Comparison of ENCODE assay signal across 19 cellular contexts in genomic region chr10:3364768-3365480, GRCh38.
DNase-seq lines count a peak whose midpoint lies in the region; ATAC-seq and TF ChIP-seq lines count a peak whose summit lies in the region.
"Had no signal": no experiment of that assay in that cellular context is flagged by ENCODE, and none has a peak within 500 bp of the region (broad histone marks: within the 10 kb centered on the region; RNA-seq: fewer than 3 reads in every experiment).

No MANE protein-coding gene starts in this region.

- TF ChIP-seq CTCF in Caco-2 (IDR thresholded peaks at IDR 0.05; ENCODE audit: insufficient read depth in 1 of 2, low read depth in 1 of 2, low read length in 1 of 2, severe bottlenecking in 1 of 2, unreplicated experiment in 1 of 2): no peak
- TF ChIP-seq CTCF in Panc1 (IDR thresholded peaks at IDR 0.05): no peak
- no peak for TF ChIP-seq CTCF in nephron progenitor cell (IDR thresholded peaks at IDR 0.05)
- TF ChIP-seq CTCF in upper lobe of right lung (IDR thresholded peaks at IDR 0.05): no peak
- TF ChIP-seq CTCF in endothelial cell (IDR thresholded peaks at IDR 0.05; ENCODE audit: unreplicated experiment): no peak

- H3K27me3 ChIP-seq in Caco-2 (replicated peaks; ENCODE audit: control insufficient read depth, insufficient read depth, low read length): no peaks in the 10 kb centered on the region
- H3K27me3 ChIP-seq in Panc1 (ENCODE audit: control insufficient read depth, insufficient read depth, low read length): no peaks in the 10 kb centered on the region
- H3K27me3 ChIP-seq in upper lobe of right lung: no peaks in the 10 kb centered on the region
- H3K27me3 ChIP-seq: gastroesophageal sphincter had no signal

- H3K36me3 Mint-ChIP-seq in Caco-2 (ENCODE audit: insufficient read depth, unreplicated experiment): no peaks in the 10 kb centered on the region
- H3K36me3 Mint-ChIP-seq in nephron progenitor cell (ENCODE audit: low read depth): peaks cover 6% of the 10 kb centered on the region
- peaks cover 8% of the 10 kb centered on the region for H3K36me3 Mint-ChIP-seq in endothelial cell (ENCODE audit: low read depth, unreplicated experiment)
- H3K36me3 Mint-ChIP-seq: CD4-positive, CD25-positive, alpha-beta regulatory T cell had no signal

- H3K4me3 Mint-ChIP-seq in Caco-2 (ENCODE audit: unreplicated experiment) (peak overlapping the region; percentile 69), nephron progenitor cell (no peak overlapping the region), endothelial cell (ENCODE audit: unreplicated experiment) (no peak overlapping the region)
- H3K4me3 Mint-ChIP-seq: CD4-positive, CD25-positive, alpha-beta regulatory T cell; natural killer cell treated with Interleukin-12 subunit alpha and Interleukin-12 subunit beta and Interleukin-15 and Interleukin-18, amount 100 ng/mL, for 72 hours had no signal

- in situ Hi-C loops in Panc1 (cut with HindIII; ENCODE audit: low pct_unique_long_range_greater_than_20kb, low sequenced_read_pairs): no loop called here

- peak overlapping the region; percentile 76 for H3K27ac Mint-ChIP-seq in Caco-2 (ENCODE audit: unreplicated experiment)
- H3K27ac Mint-ChIP-seq in nephron progenitor cell: peak overlapping the region; percentile 32
- H3K27ac Mint-ChIP-seq in endothelial cell (ENCODE audit: unreplicated experiment): no peak overlapping the region
- H3K27ac Mint-ChIP-seq: CD4-positive, CD25-positive, alpha-beta regulatory T cell; natural killer cell treated with Interleukin-12 subunit alpha and Interleukin-12 subunit beta and Interleukin-15 and Interleukin-18, amount 100 ng/mL, for 72 hours had no signal

- H3K27ac ChIP-seq in Panc1 (ENCODE audit: low read length) (peak overlapping the region; percentile 72), upper lobe of right lung (no peak overlapping the region)
- H3K27ac ChIP-seq: gastroesophageal sphincter, prostate gland had no signal

- H3K27me3 Mint-ChIP-seq in Caco-2 (ENCODE audit: insufficient read depth, unreplicated experiment) (no peaks in the 10 kb centered on the region), nephron progenitor cell (ENCODE audit: low read depth, poor library complexity) (no peaks in the 10 kb centered on the region), endothelial cell (ENCODE audit: unreplicated experiment) (no peaks in the 10 kb centered on the region)
- H3K27me3 Mint-ChIP-seq: CD4-positive, CD25-positive, alpha-beta regulatory T cell had no signal

- no TSS peak for BruUV-seq in Caco-2 (replicated peaks; lab: Mats Ljungman, UMichigan)
- no TSS peak for BruUV-seq in Panc1 (replicated peaks; lab: Mats Ljungman, UMichigan)

- peak; percentile 89 for ATAC-seq in Panc1
- ATAC-seq in upper lobe of right lung: no peak
- no peak for ATAC-seq in GM19467 (IDR thresholded peaks at IDR 0.05; ENCODE audit: unreplicated experiment)
- ATAC-seq: gastroesophageal sphincter; natural killer cell treated with Interleukin-12 subunit alpha and Interleukin-12 subunit beta and Interleukin-15 and Interleukin-18, amount 100 ng/mL, for 72 hours had no signal

- intact Hi-C loops in Caco-2 (cut with micrococcal nuclease; ENCODE audit: unreplicated experiment): no loop called here
- intact Hi-C loops in Panc1 (cut with micrococcal nuclease; ENCODE audit: unreplicated experiment): no loop called here
- intact Hi-C loops in upper lobe of right lung (cut with DNase I): no loop called here

- H3K36me3 ChIP-seq in Caco-2 (ENCODE audit: control insufficient read depth, insufficient read depth, low read length) (no peaks in the 10 kb centered on the region), Panc1 (ENCODE audit: control insufficient read depth, insufficient read depth, low read length) (no peaks in the 10 kb centered on the region), upper lobe of right lung (no peaks in the 10 kb centered on the region)
- H3K36me3 ChIP-seq: gastroesophageal sphincter, prostate gland had no signal

- H3K4me1 ChIP-seq in Caco-2 (peaks cover 19% of the 10 kb centered on the region), Panc1 (ENCODE audit: control insufficient read depth, insufficient read depth, low read length) (peaks cover 7% of the 10 kb centered on the region), upper lobe of right lung (no peaks in the 10 kb centered on the region)
- H3K4me1 ChIP-seq: gastroesophageal sphincter, prostate gland had no signal

- CTCF ChIA-PET in Caco-2 (lab: Charles Lee) (interaction anchor here (0.6 kb wide), 1 partner anchor 192 kb away, joined by 3 read pairs; the partner anchor contains the start of gene PITRM1), Panc1 (lab: Charles Lee) (interaction anchor here (0.6 kb wide), 1 partner anchor 19 kb away, joined by 10 read pairs; no protein-coding TSS in a partner anchor)

- POLR2A ChIA-PET in Caco-2 (lab: Charles Lee) (no interaction called here), Panc1 (lab: Charles Lee) (interaction anchor here (0.6 kb wide), 1 partner anchor 33 kb away, joined by 7 read pairs; no protein-coding TSS in a partner anchor)

- H3K9me3 Mint-ChIP-seq in Caco-2 (ENCODE audit: unreplicated experiment) (peaks cover 18% of the 10 kb centered on the region), nephron progenitor cell (peaks cover 34% of the 10 kb centered on the region), endothelial cell (ENCODE audit: unreplicated experiment) (peaks cover 7% of the 10 kb centered on the region)

- H3K4me1 Mint-ChIP-seq in Caco-2 (ENCODE audit: low read depth, unreplicated experiment): peaks cover 7% of the 10 kb centered on the region
- H3K4me1 Mint-ChIP-seq in nephron progenitor cell: peaks cover 16% of the 10 kb centered on the region
- peaks cover 2% of the 10 kb centered on the region for H3K4me1 Mint-ChIP-seq in endothelial cell (ENCODE audit: unreplicated experiment)
- H3K4me1 Mint-ChIP-seq: CD4-positive, CD25-positive, alpha-beta regulatory T cell had no signal

- H3K4me3 ChIP-seq in Caco-2 (ENCODE audit: low read depth, low read length): peak overlapping the region; percentile 20
- H3K4me3 ChIP-seq in Panc1 (ENCODE audit: low read depth in 2 of 2, low read length in 2 of 2): peak overlapping the region; percentile 26 to 57
- no peak overlapping the region for H3K4me3 ChIP-seq in upper lobe of right lung
- H3K4me3 ChIP-seq: gastroesophageal sphincter, prostate gland had no signal

- DNase-seq in Caco-2: peak; percentile 59 to 64
- peak; percentile 85 for DNase-seq in NCI-H146 (lab: John Stamatoyannopoulos, UW)
- peak; percentile 48 for DNase-seq in Panc1 (ENCODE audit: low read depth, low spot score)
- DNase-seq in nephron progenitor cell: no peak
- DNase-seq in upper lobe of right lung: no peak
- DNase-seq in NCI-H446 treated with DMSO at 0.1 percent for 48 hours (lab: John Stamatoyannopoulos, UW): no peak
- no peak for DNase-seq in endothelial cell (ENCODE audit: low spot score)
- DNase-seq: activated CD4-positive, alpha-beta T cell treated with anti-CD3 and anti-CD28 coated beads, Interleukin-2, amount 50 U/mL, for 48 hours; activated gamma-delta T cell treated with Interleukin-2 at 50 U/mL for 16 hours; amygdala; CD4-positive, CD25-positive, alpha-beta regulatory T cell; central memory CD4-positive, alpha-beta T cell; mesendoderm; OCI-M1; stimulated activated CD4-positive, alpha-beta T cell treated with anti-CD3 and anti-CD28 coated beads, Interleukin-4, amount 100 ng/mL, for 4 hours had no signal

- peaks cover 23% of the 10 kb centered on the region for H3K9me3 ChIP-seq in Caco-2
- H3K9me3 ChIP-seq in Panc1 (ENCODE audit: control insufficient read depth, insufficient read depth, low read depth, low read length): peaks cover 5% of the 10 kb centered on the region; the same call in 1 of the 2 replicates
- no peaks in the 10 kb centered on the region for H3K9me3 ChIP-seq in upper lobe of right lung
- H3K9me3 ChIP-seq: prostate gland had no signal

Comparison
In these comparisons a context has a peak if more than half of its experiments do, and no peak if none do; other contexts are left out.
1. DNase-seq: peak in Caco-2 (2 of 2), NCI-H146 (single experiment) and Panc1 (single experiment); none in nephron progenitor cell (single experiment), upper lobe of right lung (single experiment), NCI-H446 treated with DMSO at 0.1 percent for 48 hours (single experiment) and endothelial cell (single experiment).